Comparison of ENCODE assay signal across 1 cellular context in genomic region chr6:168035098-168035660, GRCh38.
A peak's percentile ranks its signal among the peaks of the same experiment; 100 is the strongest.
TF ChIP-seq lines count a peak whose summit lies in the region.

No MANE protein-coding gene starts in this region.

TF ChIP-seq in HepG2, 621 proteins besides CTCF, POLR2A, EP300 and RAD21 (continued from another document):
- TF ChIP-seq, protein P1, sequence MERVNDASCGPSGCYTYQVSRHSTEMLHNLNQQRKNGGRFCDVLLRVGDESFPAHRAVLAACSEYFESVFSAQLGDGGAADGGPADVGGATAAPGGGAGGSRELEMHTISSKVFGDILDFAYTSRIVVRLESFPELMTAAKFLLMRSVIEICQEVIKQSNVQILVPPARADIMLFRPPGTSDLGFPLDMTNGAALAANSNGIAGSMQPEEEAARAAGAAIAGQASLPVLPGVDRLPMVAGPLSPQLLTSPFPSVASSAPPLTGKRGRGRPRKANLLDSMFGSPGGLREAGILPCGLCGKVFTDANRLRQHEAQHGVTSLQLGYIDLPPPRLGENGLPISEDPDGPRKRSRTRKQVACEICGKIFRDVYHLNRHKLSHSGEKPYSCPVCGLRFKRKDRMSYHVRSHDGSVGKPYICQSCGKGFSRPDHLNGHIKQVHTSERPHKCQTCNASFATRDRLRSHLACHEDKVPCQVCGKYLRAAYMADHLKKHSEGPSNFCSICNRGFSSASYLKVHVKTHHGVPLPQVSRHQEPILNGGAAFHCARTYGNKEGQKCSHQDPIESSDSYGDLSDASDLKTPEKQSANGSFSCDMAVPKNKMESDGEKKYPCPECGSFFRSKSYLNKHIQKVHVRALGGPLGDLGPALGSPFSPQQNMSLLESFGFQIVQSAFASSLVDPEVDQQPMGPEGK (CRISPR knock-in tag; IDR thresholded peaks at IDR 0.05), result 0 out of 2 replicates have a peak, but pooled peaks have one; percentile 25
- TF ChIP-seq TEAD3 (CRISPR knock-in tag; optimal IDR thresholded peaks at IDR 0.05; ENCODE audit: borderline replicate concordance) (peak; percentile 82), ZBTB38 (CRISPR knock-in tag; IDR thresholded peaks at IDR 0.05) (peak; percentile 46; the same call in 1 of the 2 replicates), ZNF260 (CRISPR knock-in tag; IDR thresholded peaks at IDR 0.05; ENCODE audit: borderline replicate concordance, low read depth) (no peak), NR2F2 (IDR thresholded peaks at IDR 0.05; ENCODE audit: borderline replicate concordance, low read depth) (no peak), EEA1 (CRISPR knock-in tag; IDR thresholded peaks at IDR 0.05; ENCODE audit: borderline replicate concordance) (no peak), FOXK2 (IDR thresholded peaks at IDR 0.05) (no peak), DNMT1 (CRISPR knock-in tag; IDR thresholded peaks at IDR 0.05) (0 out of 2 replicates have a peak, but pooled peaks have one; percentile 57), ZNF335 (CRISPR knock-in tag; IDR thresholded peaks at IDR 0.05) (no peak), GABPB1 (CRISPR knock-in tag; IDR thresholded peaks at IDR 0.05) (peak; percentile 26; the same call in 1 of the 2 replicates), ZNF687 (CRISPR knock-in tag; IDR thresholded peaks at IDR 0.05) (peak; percentile 53), MAFK (conservative IDR thresholded peaks at IDR 0.05 in 1 of 2, IDR thresholded peaks at IDR 0.05 in 1 of 2; ENCODE audit: low read length in 2 of 2) (peak; percentile 76 to 87), ZBTB4 (CRISPR knock-in tag; IDR thresholded peaks at IDR 0.05; ENCODE audit: borderline replicate concordance) (peak; percentile 34; the same call in 1 of the 2 replicates), RFXANK (CRISPR knock-in tag; IDR thresholded peaks at IDR 0.05) (no peak)
- TF ChIP-seq, protein P2, sequence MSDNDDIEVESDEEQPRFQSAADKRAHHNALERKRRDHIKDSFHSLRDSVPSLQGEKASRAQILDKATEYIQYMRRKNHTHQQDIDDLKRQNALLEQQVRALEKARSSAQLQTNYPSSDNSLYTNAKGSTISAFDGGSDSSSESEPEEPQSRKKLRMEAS (IDR thresholded peaks at IDR 0.05), result peak; percentile 47
- TF ChIP-seq, protein P3, sequence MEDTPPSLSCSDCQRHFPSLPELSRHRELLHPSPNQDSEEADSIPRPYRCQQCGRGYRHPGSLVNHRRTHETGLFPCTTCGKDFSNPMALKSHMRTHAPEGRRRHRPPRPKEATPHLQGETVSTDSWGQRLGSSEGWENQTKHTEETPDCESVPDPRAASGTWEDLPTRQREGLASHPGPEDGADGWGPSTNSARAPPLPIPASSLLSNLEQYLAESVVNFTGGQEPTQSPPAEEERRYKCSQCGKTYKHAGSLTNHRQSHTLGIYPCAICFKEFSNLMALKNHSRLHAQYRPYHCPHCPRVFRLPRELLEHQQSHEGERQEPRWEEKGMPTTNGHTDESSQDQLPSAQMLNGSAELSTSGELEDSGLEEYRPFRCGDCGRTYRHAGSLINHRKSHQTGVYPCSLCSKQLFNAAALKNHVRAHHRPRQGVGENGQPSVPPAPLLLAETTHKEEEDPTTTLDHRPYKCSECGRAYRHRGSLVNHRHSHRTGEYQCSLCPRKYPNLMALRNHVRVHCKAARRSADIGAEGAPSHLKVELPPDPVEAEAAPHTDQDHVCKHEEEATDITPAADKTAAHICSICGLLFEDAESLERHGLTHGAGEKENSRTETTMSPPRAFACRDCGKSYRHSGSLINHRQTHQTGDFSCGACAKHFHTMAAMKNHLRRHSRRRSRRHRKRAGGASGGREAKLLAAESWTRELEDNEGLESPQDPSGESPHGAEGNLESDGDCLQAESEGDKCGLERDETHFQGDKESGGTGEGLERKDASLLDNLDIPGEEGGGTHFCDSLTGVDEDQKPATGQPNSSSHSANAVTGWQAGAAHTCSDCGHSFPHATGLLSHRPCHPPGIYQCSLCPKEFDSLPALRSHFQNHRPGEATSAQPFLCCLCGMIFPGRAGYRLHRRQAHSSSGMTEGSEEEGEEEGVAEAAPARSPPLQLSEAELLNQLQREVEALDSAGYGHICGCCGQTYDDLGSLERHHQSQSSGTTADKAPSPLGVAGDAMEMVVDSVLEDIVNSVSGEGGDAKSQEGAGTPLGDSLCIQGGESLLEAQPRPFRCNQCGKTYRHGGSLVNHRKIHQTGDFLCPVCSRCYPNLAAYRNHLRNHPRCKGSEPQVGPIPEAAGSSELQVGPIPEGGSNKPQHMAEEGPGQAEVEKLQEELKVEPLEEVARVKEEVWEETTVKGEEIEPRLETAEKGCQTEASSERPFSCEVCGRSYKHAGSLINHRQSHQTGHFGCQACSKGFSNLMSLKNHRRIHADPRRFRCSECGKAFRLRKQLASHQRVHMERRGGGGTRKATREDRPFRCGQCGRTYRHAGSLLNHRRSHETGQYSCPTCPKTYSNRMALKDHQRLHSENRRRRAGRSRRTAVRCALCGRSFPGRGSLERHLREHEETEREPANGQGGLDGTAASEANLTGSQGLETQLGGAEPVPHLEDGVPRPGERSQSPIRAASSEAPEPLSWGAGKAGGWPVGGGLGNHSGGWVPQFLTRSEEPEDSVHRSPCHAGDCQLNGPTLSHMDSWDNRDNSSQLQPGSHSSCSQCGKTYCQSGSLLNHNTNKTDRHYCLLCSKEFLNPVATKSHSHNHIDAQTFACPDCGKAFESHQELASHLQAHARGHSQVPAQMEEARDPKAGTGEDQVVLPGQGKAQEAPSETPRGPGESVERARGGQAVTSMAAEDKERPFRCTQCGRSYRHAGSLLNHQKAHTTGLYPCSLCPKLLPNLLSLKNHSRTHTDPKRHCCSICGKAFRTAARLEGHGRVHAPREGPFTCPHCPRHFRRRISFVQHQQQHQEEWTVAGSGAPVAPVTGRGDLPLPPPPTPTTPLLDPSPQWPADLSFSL (CRISPR knock-in tag; IDR thresholded peaks at IDR 0.05), result no peak
